Comparison of ENCODE assay signal across 7 cellular contexts in the genomic region with DNA sequence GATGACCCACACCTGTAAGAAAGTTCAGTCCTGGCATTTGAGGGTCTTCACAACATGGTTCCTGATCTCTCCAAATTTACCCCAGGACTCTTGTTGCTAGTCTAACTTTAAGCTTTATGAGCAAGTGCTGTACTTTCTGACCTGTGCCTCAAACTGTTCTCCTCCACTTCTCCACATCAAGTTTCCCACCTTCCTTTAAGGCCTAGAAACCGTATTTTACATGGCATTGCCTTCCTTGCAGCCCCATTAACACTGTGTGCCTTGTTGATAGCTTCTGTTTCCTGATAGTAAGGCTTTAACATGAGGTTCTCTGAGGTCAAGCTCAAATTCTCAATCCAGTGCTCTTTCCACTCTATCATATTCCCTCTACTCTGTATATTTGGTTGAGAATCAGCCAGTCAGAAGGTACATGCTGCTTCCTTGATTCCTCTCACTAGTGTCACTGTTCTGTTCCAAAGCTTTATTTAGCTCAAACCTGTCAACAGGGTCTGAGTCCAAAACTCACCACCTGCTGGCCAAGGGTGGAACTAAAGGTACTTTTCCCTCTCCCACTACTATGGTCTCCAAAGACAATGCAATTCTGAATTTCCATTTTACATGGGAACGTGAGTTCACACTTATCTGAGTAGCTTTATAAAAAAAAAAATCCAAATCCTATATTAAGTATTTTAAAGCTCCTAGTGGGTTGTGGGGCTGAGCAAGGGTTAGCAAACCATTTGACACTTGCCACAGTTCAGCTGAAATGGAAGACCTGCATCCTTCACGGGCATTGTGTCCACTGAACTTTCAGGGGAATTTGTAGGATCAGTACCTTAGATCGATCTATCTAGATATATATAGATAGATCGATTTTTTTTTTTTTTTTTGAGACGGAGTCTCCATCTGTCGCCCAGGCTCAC. TPM values are rescaled to one million over a fixed set of nuclear protein-coding genes. Genes with fewer than 3 reads are reported as not detected.
DNase-seq lines count a peak whose midpoint lies in the region; ATAC-seq, FAIRE-seq and TF ChIP-seq lines count a peak whose summit lies in the region.

No MANE protein-coding gene starts in this region.

- H3K4me1 Mint-ChIP-seq in T-helper 17 cell: peaks cover 10% of the 10 kb centered on the region
- H3K4me1 Mint-ChIP-seq in stimulated activated memory B cell treated with anti-CD40 and anti-IgM and Interleukin-4, amounts not matched to agents 10 μg/mL and 1 μg/mL and 100 μg/mL, for 72 hours: peaks cover 19% of the 10 kb centered on the region

- no peaks in the 10 kb centered on the region for H3K27me3 ChIP-seq in KMS-11 (ENCODE audit: insufficient read depth, low read depth)
- H3K27me3 ChIP-seq in breast epithelium: no peaks in the 10 kb centered on the region
- no peaks in the 10 kb centered on the region for H3K27me3 ChIP-seq in HepG2 (ENCODE audit: control insufficient read depth in 1 of 2, insufficient read depth in 2 of 2, low read length in 2 of 2)

- FAIRE-seq in HepG2 (lab: Jason Lieb, UNC): peak; percentile 94

- POLR2A ChIA-PET in HepG2 (lab: Yijun Ruan, JAX): interaction anchor here (1.2 to 1.9 kb wide), 2 partner anchors 9 to 21 kb away, joined by 5 to 11 read pairs; partner anchors contain the start of gene VCP

- no TSS peak for BruUV-seq in HepG2 (replicated peaks; lab: Mats Ljungman, UMichigan)

- H2AFZ ChIP-seq in KMS-11 (ENCODE audit: low read depth) (no peak overlapping the region), HepG2 (ENCODE audit: low read length) (no peak overlapping the region)

- intact Hi-C loops in breast epithelium (cut with DNase I; ENCODE audit: low total_unique reads) (no loop called here), HepG2 (cut with micrococcal nuclease; ENCODE audit: unreplicated experiment) (loop anchor here (1.0 kb wide), 1 partner anchor 152 kb away; no protein-coding TSS in a partner anchor)

- in situ Hi-C loops in HepG2 (cut with HindIII; ENCODE audit: extremely low pct_ligation_motif_present, low pct_unique_long_range_greater_than_20kb): no loop called here

- H3K27ac ChIP-seq in KMS-11 (no peak overlapping the region), breast epithelium (no peak overlapping the region), HepG2 (ENCODE audit: extremely low read length, insufficient read depth, low read length) (no peak overlapping the region)

- TF ChIP-seq CTCF in KMS-11 (conservative IDR thresholded peaks at IDR 0.05; ENCODE audit: low read depth, low read length): peak; percentile 81
- TF ChIP-seq CTCF in breast epithelium (IDR thresholded peaks at IDR 0.05): peak in 2 of 3 donors; percentile 42 to 46
- TF ChIP-seq CTCF in HepG2 (CRISPR knock-in tag; IDR thresholded peaks at IDR 0.05): peak; percentile 73

- H4K20me1 ChIP-seq in KMS-11 (ENCODE audit: insufficient read depth) (no peaks in the 10 kb centered on the region), HepG2 (ENCODE audit: insufficient read depth, low read length) (no peaks in the 10 kb centered on the region; the same call in 1 of the 2 replicates)

- TF ChIP-seq POLR2A in breast epithelium (IDR thresholded peaks at IDR 0.05) (no peak), HepG2 (IDR thresholded peaks at IDR 0.05; ENCODE audit: insufficient read depth in 1 of 2, low read depth in 2 of 2, low read length in 2 of 2) (no peak)

- H3K4me3 Mint-ChIP-seq in T-helper 17 cell: peak overlapping the region; percentile 75
- H3K4me3 Mint-ChIP-seq in stimulated activated memory B cell treated with anti-CD40 and anti-IgM and Interleukin-4, amounts not matched to agents 10 μg/mL and 1 μg/mL and 100 μg/mL, for 72 hours: no peak overlapping the region

- H3K4me1 ChIP-seq in KMS-11 (ENCODE audit: low read depth, poor library complexity, severe bottlenecking) (peaks cover 4% of the 10 kb centered on the region), breast epithelium (no peaks in the 10 kb centered on the region), HepG2 (ENCODE audit: insufficient read depth, low read length) (no peaks in the 10 kb centered on the region)

- H3K9me3 ChIP-seq in T-helper 17 cell (ENCODE audit: control insufficient read depth, low read length, poor library complexity, severe bottlenecking) (no peaks in the 10 kb centered on the region), breast epithelium (no peaks in the 10 kb centered on the region), HepG2 (ENCODE audit: low read length) (no peaks in the 10 kb centered on the region)

- H3K36me3 Mint-ChIP-seq in T-helper 17 cell (ENCODE audit: low read depth): peaks cover 12% of the 10 kb centered on the region
- peaks cover 77% of the 10 kb centered on the region for H3K36me3 Mint-ChIP-seq in stimulated activated memory B cell treated with anti-CD40 and anti-IgM and Interleukin-4, amounts not matched to agents 10 μg/mL and 1 μg/mL and 100 μg/mL, for 72 hours

- H3K4me3 ChIP-seq in KMS-11 (IDR thresholded peaks at IDR 0.05; ENCODE audit: insufficient read depth, low read depth, low read length) (no peak overlapping the region), breast epithelium (no peak overlapping the region), HepG2 (replicated peaks in 1 of 3; ENCODE audit: insufficient read depth in 1 of 3, low read depth in 2 of 3, low read length in 3 of 3) (no peak overlapping the region)

- no peaks in the 10 kb centered on the region for H3K27me3 Mint-ChIP-seq in T-helper 17 cell
- H3K27me3 Mint-ChIP-seq in stimulated activated memory B cell treated with anti-CD40 and anti-IgM and Interleukin-4, amounts not matched to agents 10 μg/mL and 1 μg/mL and 100 μg/mL, for 72 hours: no peaks in the 10 kb centered on the region

- H3K36me3 ChIP-seq in KMS-11 (ENCODE audit: insufficient read depth) (peaks cover 5% of the 10 kb centered on the region; the same call in 1 of the 2 replicates), breast epithelium (no peaks in the 10 kb centered on the region), HepG2 (replicated peaks in 1 of 2; ENCODE audit: control insufficient read depth in 1 of 2, insufficient read depth in 2 of 2, low read length in 2 of 2) (peaks cover 1 to 3% of the 10 kb centered on the region in 2 experiments; a peak in 2 of 5 replicates)

- 61% methylated on average over 7 of the region's 7 CpGs for WGBS in HepG2 (ENCODE audit: low lambda C conversion rate)

- peak overlapping the region; percentile 81 for H3K27ac Mint-ChIP-seq in T-helper 17 cell
- no peak overlapping the region for H3K27ac Mint-ChIP-seq in stimulated activated memory B cell treated with anti-CD40 and anti-IgM and Interleukin-4, amounts not matched to agents 10 μg/mL and 1 μg/mL and 100 μg/mL, for 72 hours

- DNase-seq in GDM1 (lab: John Stamatoyannopoulos, UW) (peak; percentile 2), T-helper 17 cell (peak in 1 of 3 donors; percentile 40), breast epithelium (ENCODE audit: low spot score in 2 of 2) (no peak), HepG2 (ENCODE audit: low spot score) (peak; percentile 45)

- CTCF ChIA-PET in HepG2 (lab: Yijun Ruan, JAX; ENCODE audit: low intra/inter-chr PET ratio, low total read pairs): interaction anchor here (1.7 kb wide), 1 partner anchor 152 kb away, joined by 7 read pairs; no protein-coding TSS in a partner anchor

- no peaks in the 10 kb centered on the region for H3K9me3 Mint-ChIP-seq in stimulated activated memory B cell treated with anti-CD40 and anti-IgM and Interleukin-4, amounts not matched to agents 10 μg/mL and 1 μg/mL and 100 μg/mL, for 72 hours

- peak; percentile 76 for ATAC-seq in T-helper 17 cell
- ATAC-seq in HepG2: peak; percentile 75
- peak; percentile 64 for ATAC-seq in stimulated activated memory B cell treated with anti-CD40 and anti-IgM and Interleukin-4, amounts not matched to agents 10 μg/mL and 1 μg/mL and 100 μg/mL, for 72 hours
- ATAC-seq in HG02759 (IDR thresholded peaks at IDR 0.05; ENCODE audit: unreplicated experiment): no peak

- TF ChIP-seq RAD21 in HepG2 (CRISPR knock-in tag; IDR thresholded peaks at IDR 0.05): no peak

- no peak overlapping the region for H3K4me2 ChIP-seq in KMS-11
- no peak overlapping the region for H3K4me2 ChIP-seq in HepG2 (ENCODE audit: low read depth, low read length)

- H3K9ac ChIP-seq in KMS-11: no peak overlapping the region
- no peak overlapping the region for H3K9ac ChIP-seq in HepG2 (ENCODE audit: insufficient read depth, low read depth, low read length)

- TF ChIP-seq EP300 in HepG2 (IDR thresholded peaks at IDR 0.05; ENCODE audit: low read depth in 2 of 2, low read length in 2 of 2) (no peak), HepG2 (CRISPR knock-in tag; IDR thresholded peaks at IDR 0.05; ENCODE audit: borderline replicate concordance) (no peak)

- H3K79me2 ChIP-seq in KMS-11 (ENCODE audit: insufficient read depth, low read depth) (no peaks in the 10 kb centered on the region), HepG2 (ENCODE audit: insufficient read depth, low read length) (no peaks in the 10 kb centered on the region)

RNA-seq across cellular contexts. Expression of gene VCP, which starts 21.1 kb away (rescaled TPM):
- total RNA-seq in T-helper 17 cell (100 to 1,000 TPM; 222 to 238 TPM), breast epithelium (100 to 1,000 TPM; 150 to 173 (median 168) TPM), HepG2 (2016; rRNA removed; fragmentation: Illumina TruSeq; extraction: Trizol) (391 and 406 TPM in 2 replicates)
- 18.6 and 21.7 TPM in 2 replicates for total RNA-seq in HepG2 (2016; cell fraction: cytosol; rRNA removed; fragmentation: Illumina TruSeq; extraction: Trizol; ENCODE audit: low read depth)
- total RNA-seq in HepG2 (2016; cell fraction: insoluble cytoplasmic fraction; rRNA removed; fragmentation: Illumina TruSeq; extraction: Trizol): 376 and 380 TPM in 2 replicates
- total RNA-seq in HepG2 (2016; cell fraction: membrane; rRNA removed; fragmentation: Illumina TruSeq; extraction: Trizol): 43.0 and 49.6 TPM in 2 replicates
- 244 and 245 TPM in 2 replicates for total RNA-seq in HepG2 (2016; cell fraction: nucleus; rRNA removed; fragmentation: Illumina TruSeq; extraction: Trizol)
- 143 and 166 TPM in 2 replicates for polyA plus RNA-seq in HepG2 (2011; rRNA removed)
- polyA plus RNA-seq in HepG2 (2011; cell fraction: cytosol; rRNA removed): 151 and 155 TPM in 2 replicates
- polyA plus RNA-seq in HepG2 (2011; cell fraction: nucleus; rRNA removed): 129 and 137 TPM in 2 replicates
- polyA plus RNA-seq in HepG2 (2012): 146 and 152 TPM in 2 replicates
- polyA plus RNA-seq in HepG2 (2016; cell fraction: cytosol; fragmentation: Illumina TruSeq; extraction: Trizol; ENCODE audit: low read depth): 10.7 and 12.6 TPM in 2 replicates
- polyA plus RNA-seq in HepG2 (2016; cell fraction: insoluble cytoplasmic fraction; fragmentation: Illumina TruSeq; extraction: Trizol; ENCODE audit: low read depth): 291 and 344 TPM in 2 replicates
- polyA plus RNA-seq in HepG2 (2016; cell fraction: membrane; fragmentation: Illumina TruSeq; extraction: Trizol; ENCODE audit: low read depth): 15.8 and 22.5 TPM in 2 replicates
- 266 and 278 TPM in 2 replicates for polyA plus RNA-seq in HepG2 (2016; cell fraction: nucleus; fragmentation: Illumina TruSeq; extraction: Trizol; ENCODE audit: insufficient read depth, low read depth)
- 446 and 616 TPM in 2 replicates for polyA minus RNA-seq in HepG2 (2011; rRNA and poly(A)+ RNA removed; ENCODE audit: low replicate concordance)
- polyA minus RNA-seq in HepG2 (2011; cell fraction: cytosol; rRNA and poly(A)+ RNA removed): 189 and 210 TPM in 2 replicates
- polyA minus RNA-seq in HepG2 (2011; cell fraction: nucleus; rRNA and poly(A)+ RNA removed): 248 and 250 TPM in 2 replicates

RNA-seq across cellular contexts. Expression of gene FANCG, which starts 28.4 kb away (rescaled TPM):
- total RNA-seq in T-helper 17 cell (10 to 100 TPM; 18.8 to 23.6 TPM), breast epithelium (10 to 100 TPM; 10.7 to 15.2 (median 13.4) TPM), HepG2 (2016; rRNA removed; fragmentation: Illumina TruSeq; extraction: Trizol) (43.3 and 45.1 TPM in 2 replicates)
- total RNA-seq in HepG2 (2016; cell fraction: cytosol; rRNA removed; fragmentation: Illumina TruSeq; extraction: Trizol; ENCODE audit: low read depth): 22.3 and 24.9 TPM in 2 replicates
- total RNA-seq in HepG2 (2016; cell fraction: insoluble cytoplasmic fraction; rRNA removed; fragmentation: Illumina TruSeq; extraction: Trizol): 38.9 and 46.7 TPM in 2 replicates
- 30.7 and 36.4 TPM in 2 replicates for total RNA-seq in HepG2 (2016; cell fraction: membrane; rRNA removed; fragmentation: Illumina TruSeq; extraction: Trizol)
- total RNA-seq in HepG2 (2016; cell fraction: nucleus; rRNA removed; fragmentation: Illumina TruSeq; extraction: Trizol): 49.6 and 53.6 TPM in 2 replicates
- 10.8 and 14.4 TPM in 2 replicates for polyA plus RNA-seq in HepG2 (2011; rRNA removed)
- polyA plus RNA-seq in HepG2 (2011; cell fraction: cytosol; rRNA removed): 4.4 and 6.9 TPM in 2 replicates
- polyA plus RNA-seq in HepG2 (2011; cell fraction: nucleus; rRNA removed): 51.4 and 75.5 TPM in 2 replicates
- polyA plus RNA-seq in HepG2 (2012): 7.3 and 17.1 TPM in 2 replicates
- polyA plus RNA-seq in HepG2 (2016; cell fraction: cytosol; fragmentation: Illumina TruSeq; extraction: Trizol; ENCODE audit: low read depth): 11.9 and 12.4 TPM in 2 replicates
- 28.3 and 28.9 TPM in 2 replicates for polyA plus RNA-seq in HepG2 (2016; cell fraction: insoluble cytoplasmic fraction; fragmentation: Illumina TruSeq; extraction: Trizol; ENCODE audit: low read depth)
- 21.2 and 24.3 TPM in 2 replicates for polyA plus RNA-seq in HepG2 (2016; cell fraction: membrane; fragmentation: Illumina TruSeq; extraction: Trizol; ENCODE audit: low read depth)
- polyA plus RNA-seq in HepG2 (2016; cell fraction: nucleus; fragmentation: Illumina TruSeq; extraction: Trizol; ENCODE audit: insufficient read depth, low read depth): 96.3 and 105 TPM in 2 replicates
- 22.2 and 87.0 TPM in 2 replicates for polyA minus RNA-seq in HepG2 (2011; rRNA and poly(A)+ RNA removed; ENCODE audit: low replicate concordance)
- polyA minus RNA-seq in HepG2 (2011; cell fraction: cytosol; rRNA and poly(A)+ RNA removed): 4.6 and 5.9 TPM in 2 replicates
- polyA minus RNA-seq in HepG2 (2011; cell fraction: nucleus; rRNA and poly(A)+ RNA removed): 32.1 and 37.9 TPM in 2 replicates

RNA-seq across cellular contexts. Expression of gene PIGO, which starts 45.1 kb away (rescaled TPM):
- total RNA-seq in T-helper 17 cell (10 to 100 TPM; 19.1 to 20.4 TPM), breast epithelium (10 to 100 TPM; 15.4 to 24.9 (median 18.0) TPM), HepG2 (2016; rRNA removed; fragmentation: Illumina TruSeq; extraction: Trizol) (6.6 and 20.5 TPM in 2 replicates)
- 1.7 and 3.4 TPM in 2 replicates for total RNA-seq in HepG2 (2016; cell fraction: cytosol; rRNA removed; fragmentation: Illumina TruSeq; extraction: Trizol; ENCODE audit: low read depth)
- 6.2 and 20.0 TPM in 2 replicates for total RNA-seq in HepG2 (2016; cell fraction: insoluble cytoplasmic fraction; rRNA removed; fragmentation: Illumina TruSeq; extraction: Trizol)
- 3.2 and 3.6 TPM in 2 replicates for total RNA-seq in HepG2 (2016; cell fraction: membrane; rRNA removed; fragmentation: Illumina TruSeq; extraction: Trizol)
- 18.5 and 23.4 TPM in 2 replicates for total RNA-seq in HepG2 (2016; cell fraction: nucleus; rRNA removed; fragmentation: Illumina TruSeq; extraction: Trizol)
- polyA plus RNA-seq in HepG2 (2011; rRNA removed): 24.4 and 26.2 TPM in 2 replicates
- 18.2 and 19.4 TPM in 2 replicates for polyA plus RNA-seq in HepG2 (2011; cell fraction: cytosol; rRNA removed)
- polyA plus RNA-seq in HepG2 (2011; cell fraction: nucleus; rRNA removed): 36.6 and 39.8 TPM in 2 replicates
- 11.1 and 13.7 TPM in 2 replicates for polyA plus RNA-seq in HepG2 (2012)
- polyA plus RNA-seq in HepG2 (2016; cell fraction: cytosol; fragmentation: Illumina TruSeq; extraction: Trizol; ENCODE audit: low read depth): 1.4 TPM in 2 replicates
- 5.1 and 7.0 TPM in 2 replicates for polyA plus RNA-seq in HepG2 (2016; cell fraction: insoluble cytoplasmic fraction; fragmentation: Illumina TruSeq; extraction: Trizol; ENCODE audit: low read depth)
- polyA plus RNA-seq in HepG2 (2016; cell fraction: membrane; fragmentation: Illumina TruSeq; extraction: Trizol; ENCODE audit: low read depth): 2.4 and 2.7 TPM in 2 replicates
- 29.3 and 36.5 TPM in 2 replicates for polyA plus RNA-seq in HepG2 (2016; cell fraction: nucleus; fragmentation: Illumina TruSeq; extraction: Trizol; ENCODE audit: insufficient read depth, low read depth)
- polyA minus RNA-seq in HepG2 (2011; rRNA and poly(A)+ RNA removed; ENCODE audit: low replicate concordance): 54.7 and 59.3 TPM in 2 replicates
- 15.4 and 19.4 TPM in 2 replicates for polyA minus RNA-seq in HepG2 (2011; cell fraction: cytosol; rRNA and poly(A)+ RNA removed)
- 20.1 and 20.3 TPM in 2 replicates for polyA minus RNA-seq in HepG2 (2011; cell fraction: nucleus; rRNA and poly(A)+ RNA removed)

RNA-seq across cellular contexts. Expression of gene STOML2, which starts 51.6 kb away (rescaled TPM):
- 10 to 100 TPM; 41.0 to 44.2 TPM for total RNA-seq in T-helper 17 cell
- 100 to 1,000 TPM in 2 of 3 donors, 10 to 100 TPM in 1; 89.4 to 115 (median 101) TPM for total RNA-seq in breast epithelium
- 250 and 305 TPM in 2 replicates for total RNA-seq in HepG2 (2016; rRNA removed; fragmentation: Illumina TruSeq; extraction: Trizol)
- 682 and 717 TPM in 2 replicates for total RNA-seq in HepG2 (2016; cell fraction: cytosol; rRNA removed; fragmentation: Illumina TruSeq; extraction: Trizol; ENCODE audit: low read depth)
- 259 and 314 TPM in 2 replicates for total RNA-seq in HepG2 (2016; cell fraction: insoluble cytoplasmic fraction; rRNA removed; fragmentation: Illumina TruSeq; extraction: Trizol)
- 635 and 649 TPM in 2 replicates for total RNA-seq in HepG2 (2016; cell fraction: membrane; rRNA removed; fragmentation: Illumina TruSeq; extraction: Trizol)
- total RNA-seq in HepG2 (2016; cell fraction: nucleus; rRNA removed; fragmentation: Illumina TruSeq; extraction: Trizol): 99.4 and 103 TPM in 2 replicates
- 243 and 245 TPM in 2 replicates for polyA plus RNA-seq in HepG2 (2011; rRNA removed)
- 206 and 268 TPM in 2 replicates for polyA plus RNA-seq in HepG2 (2011; cell fraction: cytosol; rRNA removed)
- 223 and 235 TPM in 2 replicates for polyA plus RNA-seq in HepG2 (2011; cell fraction: nucleus; rRNA removed)
- 137 and 155 TPM in 2 replicates for polyA plus RNA-seq in HepG2 (2012)
- 796 and 800 TPM in 2 replicates for polyA plus RNA-seq in HepG2 (2016; cell fraction: cytosol; fragmentation: Illumina TruSeq; extraction: Trizol; ENCODE audit: low read depth)
- polyA plus RNA-seq in HepG2 (2016; cell fraction: insoluble cytoplasmic fraction; fragmentation: Illumina TruSeq; extraction: Trizol; ENCODE audit: low read depth): 284 and 314 TPM in 2 replicates
- 557 and 563 TPM in 2 replicates for polyA plus RNA-seq in HepG2 (2016; cell fraction: membrane; fragmentation: Illumina TruSeq; extraction: Trizol; ENCODE audit: low read depth)
- polyA plus RNA-seq in HepG2 (2016; cell fraction: nucleus; fragmentation: Illumina TruSeq; extraction: Trizol; ENCODE audit: insufficient read depth, low read depth): 177 and 181 TPM in 2 replicates
- 125 and 128 TPM in 2 replicates for polyA minus RNA-seq in HepG2 (2011; rRNA and poly(A)+ RNA removed; ENCODE audit: low replicate concordance)
- polyA minus RNA-seq in HepG2 (2011; cell fraction: cytosol; rRNA and poly(A)+ RNA removed): 41.4 and 52.8 TPM in 2 replicates
- polyA minus RNA-seq in HepG2 (2011; cell fraction: nucleus; rRNA and poly(A)+ RNA removed): 27.2 and 45.5 TPM in 2 replicates

Comparison
In these comparisons a context has a peak if more than half of its experiments do, and no peak if none do; other contexts are left out.
1. DNase-seq: peak in GDM1 (single experiment) and HepG2 (single experiment); none in breast epithelium (0 of 2).
2. Peak in every context shown above with its lines, with median percentiles within 50 percentile points of each other: CTCF ChIP-seq.